29 cellular contexts compared by ENCODE assay signal in the genomic region with DNA sequence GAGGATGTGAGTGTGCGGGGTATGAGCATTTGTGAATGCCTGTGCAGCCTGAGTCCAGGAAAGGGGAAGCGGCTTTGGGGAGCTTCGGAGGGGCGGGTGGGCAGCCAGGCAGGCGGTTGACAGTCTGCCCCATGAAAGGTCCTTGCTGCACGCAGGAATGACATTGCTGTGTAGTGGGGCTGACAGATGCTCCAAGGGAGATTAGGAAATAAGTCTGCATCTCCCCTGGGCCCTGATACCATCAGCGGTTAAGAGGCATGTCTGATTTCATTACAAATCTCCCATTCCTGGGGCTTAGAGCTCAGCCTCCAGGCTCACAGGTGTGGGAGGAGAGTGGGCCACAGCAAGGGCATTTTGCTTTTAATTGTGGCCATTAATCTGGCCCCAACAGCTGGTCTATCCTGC. TPM values are rescaled to one million over a fixed set of nuclear protein-coding genes. Genes with fewer than 3 reads are reported as not detected.
DNase-seq lines count a peak whose midpoint lies in the region; ATAC-seq and TF ChIP-seq lines count a peak whose summit lies in the region.
"Had no signal": no experiment of that assay in that cellular context is flagged by ENCODE, and none has a peak within 500 bp of the region (broad histone marks: within the 10 kb centered on the region; RNA-seq: fewer than 3 reads in every experiment).

No MANE protein-coding gene starts in this region.

- no peak overlapping the region for H3K27ac Mint-ChIP-seq in HFFc6

- no peaks in the 10 kb centered on the region for H4K20me1 ChIP-seq in SK-N-SH (ENCODE audit: insufficient read depth)

- H3K27me3 Mint-ChIP-seq in HFFc6 (ENCODE audit: insufficient read depth), result peaks cover 2% of the 10 kb centered on the region; the same call in 1 of the 2 replicates

- H3K4me3 Mint-ChIP-seq in HFFc6, result no peak overlapping the region

- no peaks in the 10 kb centered on the region for H3K36me3 Mint-ChIP-seq in HFFc6 (ENCODE audit: low read depth)
- H3K36me3 Mint-ChIP-seq: naive B cell had no signal

- no peak for TF ChIP-seq RAD21 in SK-N-SH (IDR thresholded peaks at IDR 0.05; ENCODE audit: low read length)

- DNase-seq in SK-N-SH, result peak; percentile 60
- DNase-seq in OCI-M1 (lab: John Stamatoyannopoulos, UW), result peak; percentile 75
- DNase-seq in erythroblast (lab: John Stamatoyannopoulos, UW), result peak; percentile 6 to 39
- DNase-seq in ureter (ENCODE audit: low spot score), result peak; percentile 18
- DNase-seq in HFFc6, result no peak
- no peak for DNase-seq in dorsolateral prefrontal cortex
- no peak for DNase-seq in AG08396 (ENCODE audit: low spot score)
- DNase-seq: activated CD4-positive, alpha-beta T cell treated with anti-CD3 and anti-CD28 coated beads, Interleukin-2, amount 50 U/mL, for 48 hours; activated CD4-positive, CD25-positive, alpha-beta regulatory T cell; activated effector memory CD4-positive, alpha-beta T cell treated with Interleukin-2 at 50 U/mL for 16 hours; Caco-2; effector CD8-positive, alpha-beta T cell; foreskin keratinocyte; Kasumi-1; left lung; mesendoderm; naive B cell; NCI-H1105 treated with DMSO at 0.1 percent for 48 hours; NCI-H2029 treated with DMSO at 0.1 percent for 48 hours; NCI-H510A; occipital lobe; stimulated activated CD4-positive, alpha-beta T cell treated with anti-CD3 and anti-CD28 coated beads, Interleukin-1b, Interleukin-23, amount 100 ng/mL, for 48 hours; T1000; upper lobe of right lung had no signal

- peaks cover 0 to 13% of the 10 kb centered on the region in 2 experiments; a peak in 1 of 4 replicates for H3K4me1 ChIP-seq in SK-N-SH (ENCODE audit: control insufficient read depth in 1 of 2, insufficient read depth in 2 of 2, low read depth in 1 of 2, low read length in 1 of 2)
- H3K4me1 ChIP-seq: foreskin keratinocyte, HAP-1, left lung, upper lobe of right lung had no signal

- H3K4me3 ChIP-seq in SK-N-SH (ENCODE audit: low read depth in 2 of 2, low read length in 1 of 2) (no peak overlapping the region), dorsolateral prefrontal cortex (no peak overlapping the region)
- H3K4me3 ChIP-seq: HAP-1, hepatocyte, left lung, skin epidermis, upper lobe of right lung had no signal

- no peaks in the 10 kb centered on the region for H3K9me3 Mint-ChIP-seq in HFFc6
- H3K9me3 Mint-ChIP-seq: naive B cell had no signal

- POLR2A ChIA-PET in SK-N-SH (lab: Yijun Ruan, JAX), result no interaction called here

- ATAC-seq in SK-N-SH treated with all-trans-retinoic acid at 6 μM for 48 hours, result no peak
- ATAC-seq: foreskin keratinocyte, left lung, upper lobe of right lung had no signal

- no peaks in the 10 kb centered on the region for H3K9me3 ChIP-seq in SK-N-SH
- H3K9me3 ChIP-seq: Caco-2, HAP-1, left lung, upper lobe of right lung had no signal

- intact Hi-C loops in dorsolateral prefrontal cortex (cut with DNase I), result no loop called here

- no peaks in the 10 kb centered on the region for H3K9me2 ChIP-seq in SK-N-SH

- WGBS in SK-N-SH (ENCODE audit: low lambda C conversion rate), result 81% methylated on average over 6 of the region's 7 CpGs

- no peak for TF ChIP-seq CTCF in SK-N-SH (IDR thresholded peaks at IDR 0.05)
- TF ChIP-seq CTCF in HFFc6 (IDR thresholded peaks at IDR 0.05), result no peak
- no peak for TF ChIP-seq CTCF in dorsolateral prefrontal cortex (IDR thresholded peaks at IDR 0.05 in 54 of 56, conservative IDR thresholded peaks at IDR 0.05 in 2 of 56; ENCODE audit: low read depth in 1 of 56, partially characterized antibody in 56 of 56)

- no peaks in the 10 kb centered on the region for H3K4me1 Mint-ChIP-seq in HFFc6 (ENCODE audit: low read depth)

- no peaks in the 10 kb centered on the region for H3K36me3 ChIP-seq in SK-N-SH (replicated peaks in 1 of 2; ENCODE audit: control insufficient read depth in 1 of 2, insufficient read depth in 2 of 2, low read length in 1 of 2)
- H3K36me3 ChIP-seq: HAP-1, left lung, upper lobe of right lung had no signal

- CTCF ChIA-PET in SK-N-SH (lab: Yijun Ruan, JAX), result interaction anchor here (1.0 to 2.1 kb wide), 7 partner anchors 10 to 724 kb away, joined by 4 to 8 read pairs (median 5); no protein-coding TSS in a partner anchor

- TF ChIP-seq EP300 in SK-N-SH (IDR thresholded peaks at IDR 0.05; ENCODE audit: borderline replicate concordance in 1 of 2, low read depth in 1 of 2, low read length in 1 of 2), result 0 out of 4 replicates have a peak, but pooled peaks of 1 of the 2 experiments have one; percentile 27

- TF ChIP-seq POLR2A in erythroblast (IDR thresholded peaks at IDR 0.05; ENCODE audit: low read length), result no peak

- no peak overlapping the region for H3K9ac ChIP-seq in SK-N-SH

- no peak overlapping the region for H3K4me2 ChIP-seq in SK-N-SH
- H3K4me2 ChIP-seq: hepatocyte had no signal

- H2AFZ ChIP-seq in SK-N-SH (ENCODE audit: low read depth), result no peak overlapping the region
- H2AFZ ChIP-seq: hepatocyte had no signal

- H3F3A ChIP-seq in SK-N-SH (replicated peaks; ENCODE audit: insufficient read depth), result no peaks in the 10 kb centered on the region

- no peak overlapping the region; a peak in 1 of 4 replicates for H3K27ac ChIP-seq in SK-N-SH (ENCODE audit: low read depth in 2 of 2, low read length in 1 of 2)
- no peak overlapping the region for H3K27ac ChIP-seq in dorsolateral prefrontal cortex
- H3K27ac ChIP-seq: foreskin keratinocyte, hepatocyte, left lung, RWPE1, skin epidermis, upper lobe of right lung had no signal

- H3K79me2 ChIP-seq in SK-N-SH (ENCODE audit: insufficient read depth), result no peaks in the 10 kb centered on the region
- H3K79me2 ChIP-seq: hepatocyte had no signal

- H3K27me3 ChIP-seq in SK-N-SH (ENCODE audit: insufficient read depth) (no peaks in the 10 kb centered on the region), dorsolateral prefrontal cortex (no peaks in the 10 kb centered on the region)
- H3K27me3 ChIP-seq: hepatocyte, left lung, upper lobe of right lung had no signal

TF ChIP-seq in SK-N-SH, 30 proteins besides CTCF, POLR2A, EP300 and RAD21 (continues in another document):
- TF ChIP-seq, protein P1, sequence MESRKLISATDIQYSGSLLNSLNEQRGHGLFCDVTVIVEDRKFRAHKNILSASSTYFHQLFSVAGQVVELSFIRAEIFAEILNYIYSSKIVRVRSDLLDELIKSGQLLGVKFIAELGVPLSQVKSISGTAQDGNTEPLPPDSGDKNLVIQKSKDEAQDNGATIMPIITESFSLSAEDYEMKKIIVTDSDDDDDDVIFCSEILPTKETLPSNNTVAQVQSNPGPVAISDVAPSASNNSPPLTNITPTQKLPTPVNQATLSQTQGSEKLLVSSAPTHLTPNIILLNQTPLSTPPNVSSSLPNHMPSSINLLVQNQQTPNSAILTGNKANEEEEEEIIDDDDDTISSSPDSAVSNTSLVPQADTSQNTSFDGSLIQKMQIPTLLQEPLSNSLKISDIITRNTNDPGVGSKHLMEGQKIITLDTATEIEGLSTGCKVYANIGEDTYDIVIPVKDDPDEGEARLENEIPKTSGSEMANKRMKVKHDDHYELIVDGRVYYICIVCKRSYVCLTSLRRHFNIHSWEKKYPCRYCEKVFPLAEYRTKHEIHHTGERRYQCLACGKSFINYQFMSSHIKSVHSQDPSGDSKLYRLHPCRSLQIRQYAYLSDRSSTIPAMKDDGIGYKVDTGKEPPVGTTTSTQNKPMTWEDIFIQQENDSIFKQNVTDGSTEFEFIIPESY (IDR thresholded peaks at IDR 0.05; ENCODE audit: borderline replicate concordance, low read depth), result no peak
- TF ChIP-seq EZH2phosphoT487 (IDR thresholded peaks at IDR 0.05; ENCODE audit: borderline replicate concordance, low read depth), result no peak
- TF ChIP-seq RXRA (IDR thresholded peaks at IDR 0.05; ENCODE audit: borderline replicate concordance, low read depth), result no peak
- TF ChIP-seq FOSL2 (IDR thresholded peaks at IDR 0.05; ENCODE audit: borderline replicate concordance, low read depth), result no peak
- TF ChIP-seq RCOR1 (IDR thresholded peaks at IDR 0.05; ENCODE audit: low read length), result peak; percentile 86
- no peak for TF ChIP-seq SIN3A (IDR thresholded peaks at IDR 0.05; ENCODE audit: borderline replicate concordance, low read depth, low read length)
- no peak for TF ChIP-seq FOXJ3 (CRISPR knock-in tag; IDR thresholded peaks at IDR 0.05)
- TF ChIP-seq GATA2 (CRISPR knock-in tag; IDR thresholded peaks at IDR 0.05), result peak; percentile 75

TF ChIP-seq in SK-N-SH treated with all-trans-retinoic acid at 6 μM for 48 hours, 23 proteins besides CTCF, POLR2A, EP300 and RAD21 (continues in another document):
- no peak for TF ChIP-seq ZFP30 (CRISPR knock-in tag; IDR thresholded peaks at IDR 0.05)
- TF ChIP-seq TCF4 (CRISPR knock-in tag; IDR thresholded peaks at IDR 0.05; ENCODE audit: borderline replicate concordance), result no peak; the same call in 1 of the 2 replicates
- TF ChIP-seq BACH2 (CRISPR knock-in tag; IDR thresholded peaks at IDR 0.05; ENCODE audit: borderline replicate concordance), result no peak
- TF ChIP-seq GLIS3 (CRISPR knock-in tag; IDR thresholded peaks at IDR 0.05), result no peak
- TF ChIP-seq RARB (CRISPR knock-in tag; IDR thresholded peaks at IDR 0.05), result no peak
- no peak for TF ChIP-seq ZC3H10 (CRISPR knock-in tag; IDR thresholded peaks at IDR 0.05)
- TF ChIP-seq, protein P2, sequence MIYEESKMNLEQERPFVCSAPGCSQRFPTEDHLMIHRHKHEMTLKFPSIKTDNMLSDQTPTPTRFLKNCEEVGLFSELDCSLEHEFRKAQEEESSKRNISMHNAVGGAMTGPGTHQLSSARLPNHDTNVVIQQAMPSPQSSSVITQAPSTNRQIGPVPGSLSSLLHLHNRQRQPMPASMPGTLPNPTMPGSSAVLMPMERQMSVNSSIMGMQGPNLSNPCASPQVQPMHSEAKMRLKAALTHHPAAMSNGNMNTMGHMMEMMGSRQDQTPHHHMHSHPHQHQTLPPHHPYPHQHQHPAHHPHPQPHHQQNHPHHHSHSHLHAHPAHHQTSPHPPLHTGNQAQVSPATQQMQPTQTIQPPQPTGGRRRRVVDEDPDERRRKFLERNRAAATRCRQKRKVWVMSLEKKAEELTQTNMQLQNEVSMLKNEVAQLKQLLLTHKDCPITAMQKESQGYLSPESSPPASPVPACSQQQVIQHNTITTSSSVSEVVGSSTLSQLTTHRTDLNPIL (CRISPR knock-in tag; IDR thresholded peaks at IDR 0.05; ENCODE audit: low read depth), result no peak
- TF ChIP-seq ZNF565 (CRISPR knock-in tag; conservative IDR thresholded peaks at IDR 0.05; ENCODE audit: low read depth), result no peak

RNA-seq across cellular contexts. Expression of gene TSPAN3, which starts 26.4 kb away (rescaled TPM):
- polyA plus RNA-seq in SK-N-SH (2012; rRNA removed), result 409 and 600 TPM in 2 replicates
- polyA plus RNA-seq in SK-N-SH (2012; cell fraction: cytosol; rRNA removed), result 514 and 573 TPM in 2 replicates
- 155 and 239 TPM in 2 replicates for polyA plus RNA-seq in SK-N-SH (2012; cell fraction: nucleus; rRNA removed)
- total RNA-seq in ureter, result 166 TPM
- 100 to 1,000 TPM; 153 to 222 (median 183) TPM for total RNA-seq in HFFc6 (2021; fragmentation: NEBNext Ultra II Directional; extraction: Animal tissue kit (Norgen Biotek cat#: 25700))
- total RNA-seq in dorsolateral prefrontal cortex, result 100 to 1,000 TPM; 209 to 348 (median 291) TPM

Comparison
In these comparisons a context has a peak if more than half of its experiments do, and no peak if none do; other contexts are left out.
1. DNase-seq: peak in SK-N-SH (single experiment), OCI-M1 (single experiment), erythroblast (2 of 2) and ureter (single experiment); none in HFFc6 (single experiment), dorsolateral prefrontal cortex (0 of 10) and AG08396 (single experiment).